In genomic region chr3:177934001-177934891, GRCh38 we compare ENCODE assay signal across 9 cellular contexts.
DNase-seq lines count a peak whose midpoint lies in the region; ATAC-seq and TF ChIP-seq lines count a peak whose summit lies in the region.
"Had no signal": no experiment of that assay in that cellular context is flagged by ENCODE, and none has a peak within 500 bp of the region (broad histone marks: within the 10 kb centered on the region; RNA-seq: fewer than 3 reads in every experiment).

No MANE protein-coding gene starts in this region.

- no peaks in the 10 kb centered on the region for H3K36me3 ChIP-seq in adipocyte (ENCODE audit: control insufficient read depth, insufficient read depth, low read length, severe bottlenecking)
- H3K36me3 ChIP-seq in upper lobe of right lung: no peaks in the 10 kb centered on the region

- H3K27ac ChIP-seq in upper lobe of right lung: no peak overlapping the region

- peaks cover 42% of the 10 kb centered on the region for H3K4me1 ChIP-seq in adipocyte (ENCODE audit: control insufficient read depth, insufficient read depth, low read length)
- no peaks in the 10 kb centered on the region for H3K4me1 ChIP-seq in upper lobe of right lung

- H3K4me3 ChIP-seq in adipocyte (ENCODE audit: low read length) (no peak overlapping the region), upper lobe of right lung (no peak overlapping the region)

- peak overlapping the region; percentile 13 for H3K9ac ChIP-seq in adipocyte (ENCODE audit: low read length)

- DNase-seq in left cardiac atrium (peak; percentile 73), Right ventricle myocardium superior (no peak), adipocyte (ENCODE audit: low read depth) (peak; percentile 54), kidney glomerular epithelial cell (lab: John Stamatoyannopoulos, UW) (peak; percentile 95), upper lobe of right lung (no peak), 8988T (no peak), DMS153 (lab: John Stamatoyannopoulos, UW) (no peak)
- DNase-seq: activated naive CD8-positive, alpha-beta T cell treated with anti-CD3 and anti-CD28 coated beads for 36 hours had no signal

- H3K9me3 ChIP-seq in adipocyte (ENCODE audit: control insufficient read depth, low read length) (no peaks in the 10 kb centered on the region), upper lobe of right lung (no peaks in the 10 kb centered on the region)

- intact Hi-C loops in left cardiac atrium (cut with DNase I) (no loop called here), Right ventricle myocardium superior (cut with DNase I) (no loop called here), upper lobe of right lung (cut with DNase I) (no loop called here)

- ATAC-seq in left cardiac atrium: peak; percentile 15 to 91
- ATAC-seq in Right ventricle myocardium superior (ENCODE audit: poor library complexity): no peak
- ATAC-seq in upper lobe of right lung: peak; percentile 57
- ATAC-seq in GM19455 (IDR thresholded peaks at IDR 0.05; ENCODE audit: unreplicated experiment): no peak

- H3K27me3 ChIP-seq in adipocyte (replicated peaks; ENCODE audit: control insufficient read depth, insufficient read depth, low read length): no peaks in the 10 kb centered on the region
- no peaks in the 10 kb centered on the region for H3K27me3 ChIP-seq in upper lobe of right lung

- TF ChIP-seq CTCF in upper lobe of right lung (IDR thresholded peaks at IDR 0.05): no peak

Comparison
In these comparisons a context has a peak if more than half of its experiments do, and no peak if none do; other contexts are left out.
1. ATAC-seq: peak in left cardiac atrium (2 of 2) and upper lobe of right lung (single experiment); none in Right ventricle myocardium superior (single experiment) and GM19455 (single experiment).
2. DNase-seq: peak in left cardiac atrium (single experiment), adipocyte (single experiment) and kidney glomerular epithelial cell (single experiment); none in Right ventricle myocardium superior (single experiment), upper lobe of right lung (single experiment), 8988T (single experiment) and DMS153 (single experiment).